8 cellular contexts compared by ENCODE assay signal in genomic region chr1:231931846-231932454, GRCh38.
DNase-seq lines count a peak whose midpoint lies in the region; ATAC-seq, FAIRE-seq and TF ChIP-seq lines count a peak whose summit lies in the region.

No MANE protein-coding gene starts in this region.

- H3K27me3 ChIP-seq in keratinocyte (ENCODE audit: control insufficient read depth, extremely low read depth, insufficient read depth, low read length) = no peaks in the 10 kb centered on the region

- no peak overlapping the region for H3K4me2 ChIP-seq in keratinocyte (ENCODE audit: control insufficient read depth, extremely low read depth, insufficient read depth, low read depth, low read length)

- H3K4me3 ChIP-seq in HFF-Myc (replicated peaks; ENCODE audit: low read depth, low read length) (no peak overlapping the region), keratinocyte (ENCODE audit: control insufficient read depth in 2 of 3, extremely low read depth in 1 of 3, insufficient read depth in 2 of 3, low read depth in 1 of 3, low read length in 3 of 3) (no peak overlapping the region)

- TF ChIP-seq CTCF in HFF-Myc (IDR thresholded peaks at IDR 0.05; ENCODE audit: low read depth, low read length, missing control alignments) (peak; percentile 74), keratinocyte (optimal IDR thresholded peaks at IDR 0.05 in 1 of 3, IDR thresholded peaks at IDR 0.05 in 1 of 3, conservative IDR thresholded peaks at IDR 0.05 in 1 of 3; ENCODE audit: extremely low read depth in 1 of 3, insufficient read depth in 2 of 3, low read length in 3 of 3) (peak; percentile 65 to 79 (median 76))

- H3K27ac ChIP-seq in keratinocyte (ENCODE audit: control insufficient read depth, insufficient read depth, low read length) = peak overlapping the region; percentile 49

- H3K4me1 ChIP-seq in keratinocyte (ENCODE audit: control insufficient read depth, extremely low read depth, insufficient read depth, low read length) = peaks cover 28% of the 10 kb centered on the region

- no peaks in the 10 kb centered on the region for H4K20me1 ChIP-seq in keratinocyte (ENCODE audit: control insufficient read depth, extremely low read depth, insufficient read depth, low read length)

- H3K36me3 ChIP-seq in keratinocyte (ENCODE audit: control insufficient read depth in 2 of 2, extremely low read depth in 1 of 2, insufficient read depth in 2 of 2, low read length in 2 of 2) = no peaks in the 10 kb centered on the region

- no peak for ATAC-seq in HG03025 (IDR thresholded peaks at IDR 0.05; ENCODE audit: low FRiP score, unreplicated experiment)
- ATAC-seq in GM21367 (IDR thresholded peaks at IDR 0.05; ENCODE audit: unreplicated experiment) = no peak
- ATAC-seq in GM18498 (IDR thresholded peaks at IDR 0.05; ENCODE audit: unreplicated experiment) = no peak

- peaks cover 8% of the 10 kb centered on the region for H3K9me3 ChIP-seq in keratinocyte (ENCODE audit: control insufficient read depth, low read depth, low read length)

- dilution Hi-C loops in keratinocyte (cut with MboI; ENCODE audit: extremely low pct_ligation_motif_present, low sequenced_read_pairs) = no loop called here

- FAIRE-seq in keratinocyte (lab: Jason Lieb, UNC) = no peak

- no peak overlapping the region for H2AFZ ChIP-seq in keratinocyte (ENCODE audit: control insufficient read depth, low read length)

- H3K9ac ChIP-seq in keratinocyte (ENCODE audit: control insufficient read depth, extremely low read depth, insufficient read depth, low read length) = no peak overlapping the region

- DNase-seq in AML-193 (lab: John Stamatoyannopoulos, UW) (peak; percentile 6 to 15), HFF-Myc (ENCODE audit: extremely low read depth, low read depth) (no peak), keratinocyte (ENCODE audit: low read depth, low spot score) (no peak), DMS153 (lab: John Stamatoyannopoulos, UW) (no peak)
- peak; percentile 12 to 47 (median 42) for DNase-seq in activated CD8-positive, alpha-beta memory T cell treated with anti-CD3 and anti-CD28 coated beads for 48 hours (ENCODE audit: low read depth in 2 of 3, low spot score in 2 of 3)

- H3K79me2 ChIP-seq in keratinocyte (ENCODE audit: control insufficient read depth, insufficient read depth, low read length) = no peaks in the 10 kb centered on the region

- no peaks in the 10 kb centered on the region for H3K9me1 ChIP-seq in keratinocyte (ENCODE audit: control insufficient read depth, extremely low read depth, insufficient read depth, low read length)

Comparison
In these comparisons a context has a peak if more than half of its experiments do, and no peak if none do; other contexts are left out.
1. DNase-seq: peak in AML-193 (2 of 2) and activated CD8-positive, alpha-beta memory T cell treated with anti-CD3 and anti-CD28 coated beads for 48 hours (3 of 3); none in HFF-Myc (single experiment), keratinocyte (single experiment) and DMS153 (single experiment).